Comparison of ENCODE assay signal across 2 cellular contexts in the genomic region with DNA sequence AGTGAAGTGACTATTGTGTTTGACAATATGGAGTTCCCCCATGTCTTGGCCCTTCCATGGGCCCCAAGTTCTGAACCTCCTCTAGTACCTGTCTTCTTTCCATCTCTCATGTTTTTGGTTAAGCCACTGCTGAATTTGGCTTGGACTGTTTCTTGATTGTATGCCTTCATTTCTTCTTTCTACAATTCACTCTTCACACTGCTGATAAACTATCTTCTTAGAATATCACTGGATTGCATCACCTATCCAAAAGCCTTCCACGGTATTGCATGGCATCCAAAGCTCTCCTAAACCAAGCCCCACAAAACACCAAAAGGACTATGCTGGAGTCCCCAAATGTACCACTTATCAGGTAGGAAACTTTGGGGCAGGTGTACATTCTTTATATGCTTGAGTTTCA.
TF ChIP-seq lines count a peak whose summit lies in the region.

No MANE protein-coding gene starts in this region.

TF ChIP-seq in IMR-90, 13 proteins besides CTCF, POLR2A, EP300 and RAD21:
- TF ChIP-seq MAZ (IDR thresholded peaks at IDR 0.05; ENCODE audit: borderline replicate concordance, low read depth, low read length) (no peak), CEBPB (IDR thresholded peaks at IDR 0.05; ENCODE audit: low read depth, low read length) (0 out of 2 replicates have a peak, but pooled peaks have one; percentile 19), CHD1 (IDR thresholded peaks at IDR 0.05; ENCODE audit: low read depth, low read length) (no peak)

TF ChIP-seq in WTC11, 78 proteins besides CTCF, POLR2A, EP300 and RAD21 (continued from another document):
- TF ChIP-seq, protein P1, sequence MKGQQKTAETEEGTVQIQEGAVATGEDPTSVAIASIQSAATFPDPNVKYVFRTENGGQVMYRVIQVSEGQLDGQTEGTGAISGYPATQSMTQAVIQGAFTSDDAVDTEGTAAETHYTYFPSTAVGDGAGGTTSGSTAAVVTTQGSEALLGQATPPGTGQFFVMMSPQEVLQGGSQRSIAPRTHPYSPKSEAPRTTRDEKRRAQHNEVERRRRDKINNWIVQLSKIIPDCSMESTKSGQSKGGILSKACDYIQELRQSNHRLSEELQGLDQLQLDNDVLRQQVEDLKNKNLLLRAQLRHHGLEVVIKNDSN (CRISPR knock-in tag; IDR thresholded peaks at IDR 0.05) = no peak
